ENCODE assay signal across 18 cellular contexts in the genomic region with DNA sequence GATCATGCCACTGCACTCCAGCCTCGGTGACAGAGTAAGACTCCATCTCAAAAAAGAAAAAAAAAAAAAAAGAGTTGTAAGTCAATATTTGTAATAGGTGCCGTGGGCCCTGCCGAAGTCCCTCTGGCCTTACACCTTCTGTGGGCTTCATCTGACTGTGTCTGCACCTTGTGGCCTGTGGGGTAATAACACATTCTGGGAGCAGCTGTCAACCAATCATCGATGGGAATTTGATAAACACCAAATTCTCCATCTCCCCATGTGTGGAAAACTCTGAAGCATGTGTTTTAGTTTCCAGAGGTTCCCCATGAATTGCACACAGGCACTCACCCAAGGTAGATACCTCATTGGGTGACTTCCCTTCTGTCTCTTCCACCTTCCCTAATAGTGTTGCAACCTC. TPM values are rescaled to one million over a fixed set of nuclear protein-coding genes. Genes with fewer than 3 reads are reported as not detected.
DNase-seq lines count a peak whose midpoint lies in the region; ATAC-seq and TF ChIP-seq lines count a peak whose summit lies in the region.
"Had no signal": no experiment of that assay in that cellular context is flagged by ENCODE, and none has a peak within 500 bp of the region (broad histone marks: within the 10 kb centered on the region; RNA-seq: fewer than 3 reads in every experiment).

No MANE protein-coding gene starts in this region.

- intact Hi-C loops in CD4-positive, alpha-beta T cell (cut with DNase I, micrococcal nuclease) = no loop called here

- H3K9me3 Mint-ChIP-seq in CD4-positive, alpha-beta T cell = peaks cover 8% of the 10 kb centered on the region
- H3K9me3 Mint-ChIP-seq in mesothelial cell of epicardium = peaks cover 16% of the 10 kb centered on the region

- CTCF ChIA-PET in CD4-positive, alpha-beta T cell (lab: Charles Lee) = no interaction called here
- CTCF ChIA-PET in RWPE1 (lab: Yijun Ruan, JAX) = no interaction called here

- ATAC-seq in CD4-positive, alpha-beta T cell (ENCODE audit: poor library complexity) = peak; percentile 40
- ATAC-seq in GM21423 (IDR thresholded peaks at IDR 0.05; ENCODE audit: unreplicated experiment) = no peak

- peaks cover 11% of the 10 kb centered on the region for H3K4me1 Mint-ChIP-seq in CD4-positive, alpha-beta T cell (ENCODE audit: low read depth)
- no peaks in the 10 kb centered on the region for H3K4me1 Mint-ChIP-seq in mesothelial cell of epicardium
- H3K4me1 Mint-ChIP-seq: activated CD4-positive, alpha-beta T cell treated with anti-CD3 and anti-CD28 coated beads, Interleukin-2, amount 10 ng/mL, durations not matched to agents 7 days and 5 days had no signal

- H3K36me3 Mint-ChIP-seq in CD4-positive, alpha-beta T cell (ENCODE audit: low read depth) = peaks cover 69% of the 10 kb centered on the region
- peaks cover 44% of the 10 kb centered on the region for H3K36me3 Mint-ChIP-seq in mesothelial cell of epicardium

- TF ChIP-seq CTCF in CD4-positive, alpha-beta T cell (IDR thresholded peaks at IDR 0.05) = no peak
- TF ChIP-seq CTCF in RWPE1 (conservative IDR thresholded peaks at IDR 0.05; ENCODE audit: low read depth) = no peak
- TF ChIP-seq CTCF in mesothelial cell of epicardium (IDR thresholded peaks at IDR 0.05; ENCODE audit: unreplicated experiment) = no peak

- POLR2A ChIA-PET in CD4-positive, alpha-beta T cell (lab: Charles Lee) = interaction anchor here (0.7 to 1.6 kb wide), 3 partner anchors 10 to 16 kb away, joined by 3 to 5 read pairs (median 4); partner anchors contain the start of gene ZNF394
- POLR2A ChIA-PET in RWPE1 (lab: Yijun Ruan, JAX; ENCODE audit: low non-redundant PET) = no interaction called here

- H3K9me3 ChIP-seq in CD4-positive, alpha-beta T cell (ENCODE audit: control insufficient read depth, low read length) = peaks cover 9% of the 10 kb centered on the region

- no peaks in the 10 kb centered on the region for H3K27me3 ChIP-seq in CD4-positive, alpha-beta T cell (ENCODE audit: control insufficient read depth, insufficient read depth, low read length)
- H3K27me3 ChIP-seq: right lobe of liver, SJSA1 had no signal

- no peak for DNase-seq in CD4-positive, alpha-beta T cell
- DNase-seq in H4 (ENCODE audit: low spot score) = peak; percentile 3
- no peak for DNase-seq in RWPE1 (ENCODE audit: low spot score)
- peak; percentile 32 for DNase-seq in iPS-NIHi11 (ENCODE audit: low spot score)
- no peak for DNase-seq in mesothelial cell of epicardium (ENCODE audit: low spot score in 2 of 2, unreplicated experiment in 2 of 2)
- no peak for DNase-seq in HuH-7.5 (ENCODE audit: low spot score)
- DNase-seq in activated gamma-delta T cell treated with Interleukin-2 at 50 U/mL for 16 hours = no peak
- DNase-seq: activated CD4-positive, alpha-beta T cell treated with anti-CD3 and anti-CD28 coated beads, Interleukin-2, amount 10 ng/mL, durations not matched to agents 7 days and 5 days; activated naive CD4-positive, alpha-beta T cell treated with anti-CD3 and anti-CD28 coated beads, Interleukin-2, amount 50 U/mL, for 16 hours; Calu3; GF-D8; GOT3; NCI-H187 treated with DMSO at 0.1 percent for 48 hours; T-helper 9 cell had no signal

- no peaks in the 10 kb centered on the region for H3K27me3 Mint-ChIP-seq in CD4-positive, alpha-beta T cell
- no peaks in the 10 kb centered on the region for H3K27me3 Mint-ChIP-seq in mesothelial cell of epicardium (ENCODE audit: low read depth)
- H3K27me3 Mint-ChIP-seq: activated CD4-positive, alpha-beta T cell treated with anti-CD3 and anti-CD28 coated beads, Interleukin-2, amount 10 ng/mL, durations not matched to agents 7 days and 5 days had no signal

- no peak overlapping the region for H3K4me3 Mint-ChIP-seq in CD4-positive, alpha-beta T cell
- no peak overlapping the region for H3K4me3 Mint-ChIP-seq in mesothelial cell of epicardium
- H3K4me3 Mint-ChIP-seq: activated CD4-positive, alpha-beta T cell treated with anti-CD3 and anti-CD28 coated beads, Interleukin-2, amount 10 ng/mL, durations not matched to agents 7 days and 5 days had no signal

- no peak overlapping the region for H3K27ac ChIP-seq in CD4-positive, alpha-beta T cell (ENCODE audit: low read depth, low read length)
- H3K27ac ChIP-seq in RWPE1 = 0 out of 2 replicates have a peak overlapping the region, but pooled peaks have one; percentile 1
- H3K27ac ChIP-seq: coronary artery, right lobe of liver, SJSA1 had no signal

- no peak overlapping the region for H3K27ac Mint-ChIP-seq in CD4-positive, alpha-beta T cell
- H3K27ac Mint-ChIP-seq in mesothelial cell of epicardium = no peak overlapping the region
- H3K27ac Mint-ChIP-seq: activated CD4-positive, alpha-beta T cell treated with anti-CD3 and anti-CD28 coated beads, Interleukin-2, amount 10 ng/mL, durations not matched to agents 7 days and 5 days had no signal

RNA-seq across cellular contexts. Expression of gene ZNF394, which starts 10.8 kb away (rescaled TPM):
- 100 to 1,000 TPM; 215 to 223 TPM for total RNA-seq in CD4-positive, alpha-beta T cell
- 17.0 and 20.8 TPM in 2 replicates for total RNA-seq in H4 (2014; rRNA removed; shearing (Covaris generic))
- 30.1 to 31.3 TPM (median 31.3 TPM) in 3 replicates for total RNA-seq in mesothelial cell of epicardium

RNA-seq across cellular contexts. Expression of gene ZKSCAN5, which starts 15.2 kb away (rescaled TPM):
- total RNA-seq in CD4-positive, alpha-beta T cell = 1 to 10 TPM; 3.8 to 4.4 TPM
- 13.6 and 14.7 TPM in 2 replicates for total RNA-seq in H4 (2014; rRNA removed; shearing (Covaris generic))
- total RNA-seq in mesothelial cell of epicardium = 14.4 to 14.6 TPM (median 14.4 TPM) in 3 replicates

RNA-seq across cellular contexts. Expression of gene ZNF789, which starts 16.5 kb away (rescaled TPM):
- 10 to 100 TPM; 11.5 to 13.5 TPM for total RNA-seq in CD4-positive, alpha-beta T cell
- 2.0 and 2.7 TPM in 2 replicates for total RNA-seq in H4 (2014; rRNA removed; shearing (Covaris generic))
- 24.9 to 27.2 TPM (median 27.0 TPM) in 3 replicates for total RNA-seq in mesothelial cell of epicardium

RNA-seq across cellular contexts. Expression of gene ATP5MF, which starts 23.3 kb away (rescaled TPM):
- total RNA-seq in CD4-positive, alpha-beta T cell = 10 to 100 TPM; 50.9 to 51.9 TPM
- total RNA-seq in H4 (2014; rRNA removed; shearing (Covaris generic)) = 1,624 and 1,916 TPM in 2 replicates
- total RNA-seq in mesothelial cell of epicardium = 223 to 243 TPM (median 235 TPM) in 3 replicates

RNA-seq across cellular contexts. Expression of gene CPSF4, which starts 50.5 kb away (rescaled TPM):
- 10 to 100 TPM; 28.1 to 31.7 TPM for total RNA-seq in CD4-positive, alpha-beta T cell
- 30.5 and 32.6 TPM in 2 replicates for total RNA-seq in H4 (2014; rRNA removed; shearing (Covaris generic))
- total RNA-seq in mesothelial cell of epicardium = 67.5 to 72.8 TPM (median 69.5 TPM) in 3 replicates

Comparison
In these comparisons a context has a peak if more than half of its experiments do, and no peak if none do; other contexts are left out.
1. DNase-seq: peak in H4 (single experiment) and iPS-NIHi11 (single experiment); none in CD4-positive, alpha-beta T cell (0 of 10), RWPE1 (single experiment), mesothelial cell of epicardium (0 of 2), HuH-7.5 (single experiment) and activated gamma-delta T cell treated with Interleukin-2 at 50 U/mL for 16 hours (single experiment).